In genomic region chr2:49332415-49332814, GRCh38 we compare ENCODE assay signal across 1 cellular context.
TF ChIP-seq lines count a peak whose summit lies in the region.

No MANE protein-coding gene starts in this region.

TF ChIP-seq in GM23338, 12 proteins besides CTCF, POLR2A, EP300 and RAD21 (continued from another document):
- TF ChIP-seq EZH2 (IDR thresholded peaks at IDR 0.05; ENCODE audit: low read depth, unreplicated experiment) (no peak), ZNF331 (CRISPR knock-in tag; IDR thresholded peaks at IDR 0.05; ENCODE audit: low read depth) (no peak)
TF ChIP-seq in GM23338: peak in this region for 0.
